ENCODE assay signal across 20 cellular contexts in the genomic region with DNA sequence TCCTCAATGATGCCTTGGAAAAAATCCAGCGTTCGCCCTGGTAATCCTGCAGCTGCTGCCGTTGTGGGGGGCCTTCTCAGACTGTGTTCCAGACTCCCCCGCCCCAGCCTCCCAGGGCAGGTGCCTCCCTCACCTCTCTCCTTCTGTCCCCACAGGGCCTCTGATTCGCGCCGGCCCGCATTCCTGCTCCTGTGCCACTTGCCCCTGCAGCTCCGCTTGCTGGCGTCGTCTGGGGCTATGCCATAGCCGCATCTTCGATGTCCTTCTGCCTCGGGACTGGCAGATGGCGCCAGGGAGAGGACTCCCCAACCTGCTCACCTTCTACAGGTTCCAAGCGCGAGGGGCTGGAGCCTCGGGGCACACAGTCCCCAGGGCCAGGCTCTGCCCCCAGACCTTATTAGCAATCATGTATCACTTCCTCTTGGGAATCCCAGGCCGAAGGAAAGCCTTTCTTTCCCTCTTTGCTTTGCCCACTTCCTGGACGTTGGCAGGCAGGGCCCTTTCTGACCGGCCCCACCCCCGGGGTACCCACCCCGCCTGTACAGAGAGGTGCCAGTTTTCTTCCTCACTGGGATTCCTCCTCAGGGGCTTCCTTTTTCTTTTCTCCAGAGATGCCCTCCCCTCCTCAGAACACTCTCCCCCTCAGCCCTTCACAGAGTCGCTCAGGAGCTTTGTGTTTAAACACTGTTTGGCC. TPM values are rescaled to one million over a fixed set of nuclear protein-coding genes. Genes with fewer than 3 reads are reported as not detected.
DNase-seq lines count a peak whose midpoint lies in the region; TF ChIP-seq lines count a peak whose summit lies in the region.
"Had no signal": no experiment of that assay in that cellular context is flagged by ENCODE, and none has a peak within 500 bp of the region (broad histone marks: within the 10 kb centered on the region; RNA-seq: fewer than 3 reads in every experiment).

No MANE protein-coding gene starts in this region.

- H3K36me3 Mint-ChIP-seq in activated CD4-positive, alpha-beta memory T cell treated with anti-CD3 and anti-CD28 coated beads for 36 hours = no peaks in the 10 kb centered on the region

- peaks cover 49% of the 10 kb centered on the region for H3K27me3 Mint-ChIP-seq in activated CD4-positive, alpha-beta memory T cell treated with anti-CD3 and anti-CD28 coated beads for 36 hours

- H3K36me3 ChIP-seq in BE2C (no peaks in the 10 kb centered on the region), GM23248 (ENCODE audit: low read depth) (no peaks in the 10 kb centered on the region), OCI-LY7 (ENCODE audit: insufficient read depth, low read length) (no peaks in the 10 kb centered on the region)
- H3K36me3 ChIP-seq: BLaER1, gastrocnemius medialis, right lobe of liver had no signal

- POLR2A ChIA-PET in OCI-LY7 (lab: Charles Lee) = no interaction called here
- POLR2A ChIA-PET in activated CD4-positive, alpha-beta memory T cell treated with anti-CD3 and anti-CD28 coated beads for 36 hours (lab: Charles Lee) = no interaction called here

- H3K4me3 ChIP-seq in BE2C (ENCODE audit: low read depth, low read length) = no peak overlapping the region
- no peak overlapping the region for H3K4me3 ChIP-seq in GM23248
- no peak overlapping the region for H3K4me3 ChIP-seq in OCI-LY7 (ENCODE audit: low read depth, low read length, poor library complexity, severe bottlenecking)
- no peak overlapping the region for H3K4me3 ChIP-seq in coronary artery
- H3K4me3 ChIP-seq: BLaER1, gastrocnemius medialis, right lobe of liver had no signal

- H2AFZ ChIP-seq in GM23248 = no peak overlapping the region
- H2AFZ ChIP-seq in OCI-LY7 (ENCODE audit: low read length) = no peak overlapping the region

- no peaks in the 10 kb centered on the region for H4K20me1 ChIP-seq in GM23248 (ENCODE audit: insufficient read depth)
- no peaks in the 10 kb centered on the region for H4K20me1 ChIP-seq in OCI-LY7 (ENCODE audit: insufficient read depth, low read length)
- H4K20me1 ChIP-seq: BLaER1 had no signal

- H3K9me2 ChIP-seq in GM23248 (ENCODE audit: insufficient read depth) (no peaks in the 10 kb centered on the region), OCI-LY7 (ENCODE audit: insufficient read depth, low read length) (no peaks in the 10 kb centered on the region)

- H3K79me2 ChIP-seq in GM23248 (ENCODE audit: insufficient read depth) = no peaks in the 10 kb centered on the region
- H3K79me2 ChIP-seq in OCI-LY7 (ENCODE audit: insufficient read depth, low read depth, low read length) = no peaks in the 10 kb centered on the region

- H3K4me3 Mint-ChIP-seq in activated CD4-positive, alpha-beta memory T cell treated with anti-CD3 and anti-CD28 coated beads for 36 hours = no peak overlapping the region
- H3K4me3 Mint-ChIP-seq: activated CD8-positive, alpha-beta T cell treated with anti-CD3 and anti-CD28 coated beads for 36 hours; nephron had no signal

- H3K4me2 ChIP-seq in GM23248 (ENCODE audit: unreplicated experiment) (no peak overlapping the region), OCI-LY7 (ENCODE audit: low read length) (no peak overlapping the region)
- H3K4me2 ChIP-seq: BLaER1 had no signal

- H3K9ac ChIP-seq in GM23248 = no peak overlapping the region
- H3K9ac ChIP-seq: BLaER1 had no signal

- BruUV-seq in OCI-LY7 (replicated peaks; lab: Mats Ljungman, UMichigan) = no TSS peak

- no peak for DNase-seq in BE2C
- DNase-seq in GM23248 = peak; percentile 19
- DNase-seq in left kidney (ENCODE audit: low read depth, low spot score) = peak; percentile 52
- DNase-seq in superior temporal gyrus (ENCODE audit: extremely low spot score) = no peak
- no peak for DNase-seq in OCI-LY7 (ENCODE audit: low spot score)
- no peak for DNase-seq in coronary artery (ENCODE audit: low spot score)
- no peak for DNase-seq in activated CD4-positive, alpha-beta memory T cell treated with anti-CD3 and anti-CD28 coated beads for 36 hours
- DNase-seq: activated CD8-positive, alpha-beta T cell treated with anti-CD3 and anti-CD28 coated beads for 36 hours; activated effector memory CD4-positive, alpha-beta T cell treated with anti-CD3 and anti-CD28 coated beads, Interleukin-2, amount 50 U/mL, for 16 hours; gastrocnemius medialis; left cardiac atrium; NCI-H2227 treated with DMSO at 0.1 percent for 48 hours; right lobe of liver; stimulated activated naive CD4-positive, alpha-beta T cell treated with Interleukin-2 at 50 U/mL for 16 hours; T1000 had no signal

- H3K27me3 ChIP-seq in BE2C (peaks cover 26% of the 10 kb centered on the region), GM23248 (replicated peaks; ENCODE audit: insufficient read depth) (peaks cover 18% of the 10 kb centered on the region)
- H3K27me3 ChIP-seq: BLaER1, right lobe of liver had no signal

- H3K4me1 ChIP-seq in BE2C (no peaks in the 10 kb centered on the region), GM23248 (ENCODE audit: insufficient read depth) (0 out of 2 replicates have a peak, but pooled peaks cover 3% of the 10 kb centered on the region), OCI-LY7 (ENCODE audit: insufficient read depth, low read length, poor library complexity, severe bottlenecking) (no peaks in the 10 kb centered on the region)
- H3K4me1 ChIP-seq: BLaER1, gastrocnemius medialis had no signal

- no peaks in the 10 kb centered on the region for H3F3A ChIP-seq in GM23248 (ENCODE audit: insufficient read depth)

- intact Hi-C loops in OCI-LY7 (cut with micrococcal nuclease; ENCODE audit: unreplicated experiment) = no loop called here
- intact Hi-C loops in activated CD4-positive, alpha-beta memory T cell treated with anti-CD3 and anti-CD28 coated beads for 36 hours (cut with micrococcal nuclease) = no loop called here

- H3K9me3 ChIP-seq in BE2C (no peaks in the 10 kb centered on the region), GM23248 (ENCODE audit: low read depth) (no peaks in the 10 kb centered on the region), OCI-LY7 (ENCODE audit: low read length) (no peaks in the 10 kb centered on the region)
- H3K9me3 ChIP-seq: BLaER1, gastrocnemius medialis, right lobe of liver had no signal

- in situ Hi-C loops in GM23248 (cut with MboI) = no loop called here

- CTCF ChIA-PET in OCI-LY7 (lab: Charles Lee; ENCODE audit: unreplicated experiment) = no interaction called here
- CTCF ChIA-PET in activated CD4-positive, alpha-beta memory T cell treated with anti-CD3 and anti-CD28 coated beads for 36 hours (lab: Charles Lee) = interaction anchor here (1.3 kb wide), 1 partner anchor 176 kb away, joined by 3 read pairs; no protein-coding TSS in a partner anchor

- no peaks in the 10 kb centered on the region for H3K4me1 Mint-ChIP-seq in activated CD4-positive, alpha-beta memory T cell treated with anti-CD3 and anti-CD28 coated beads for 36 hours (ENCODE audit: low read depth)
- H3K4me1 Mint-ChIP-seq: nephron had no signal

- H3K27ac Mint-ChIP-seq in activated CD4-positive, alpha-beta memory T cell treated with anti-CD3 and anti-CD28 coated beads for 36 hours = no peak overlapping the region
- H3K27ac Mint-ChIP-seq: activated CD8-positive, alpha-beta T cell treated with anti-CD3 and anti-CD28 coated beads for 36 hours; nephron had no signal

- H3K9me3 Mint-ChIP-seq in activated CD4-positive, alpha-beta memory T cell treated with anti-CD3 and anti-CD28 coated beads for 36 hours = peaks cover 13% of the 10 kb centered on the region

- TF ChIP-seq CTCF in BE2C (IDR thresholded peaks at IDR 0.05; ENCODE audit: low read depth, low read length) (peak; percentile 15; the same call in 1 of the 2 replicates), VCaP (conservative IDR thresholded peaks at IDR 0.05) (peak; percentile 51), OCI-LY7 (conservative IDR thresholded peaks at IDR 0.05; ENCODE audit: low read length) (no peak), coronary artery (IDR thresholded peaks at IDR 0.05) (no peak)

- H3K27ac ChIP-seq in GM23248 (no peak overlapping the region), VCaP (no peak overlapping the region), OCI-LY7 (ENCODE audit: low read depth, low read length, poor library complexity, severe bottlenecking) (no peak overlapping the region), coronary artery (no peak overlapping the region)
- H3K27ac ChIP-seq: BLaER1, gastrocnemius medialis, right lobe of liver had no signal

- WGBS in GM23248 (ENCODE audit: low coverage in 1 of 2, low lambda C conversion rate in 2 of 2, missing lambda C conversion rate in 2 of 2), 2 experiments = 20 to 21% methylated on average over 24 of the region's 24 CpGs

RNA-seq across cellular contexts. Expression of gene SPATA3, which starts 4.4 kb away (rescaled TPM):
- polyA plus RNA-seq in BE2C (2012; ENCODE audit: insufficient read depth, insufficient read length, low read depth) = not detected
- total RNA-seq in GM23248 (2014; rRNA removed; shearing (Covaris generic)) = not detected in 2 replicates
- polyA plus RNA-seq in GM23248 (2016; fragmentation: Nextera tagmentation; extraction: Ambion mirVana) = not detected in 2 replicates
- not detected in 2 replicates for total RNA-seq in OCI-LY7 (2014; rRNA removed; shearing (Covaris generic))
- total RNA-seq in OCI-LY7 (2022) = not detected in 2 replicates
- under 1 TPM; 0.24 to 0.53 TPM for total RNA-seq in activated CD4-positive, alpha-beta memory T cell treated with anti-CD3 and anti-CD28 coated beads for 36 hours
- total RNA-seq: G401, gastrocnemius medialis, left cardiac atrium, MCF 10A, right lobe of liver had no signal

RNA-seq across cellular contexts. Expression of gene C2orf72, which starts 37.0 kb away (rescaled TPM):
- not detected for polyA plus RNA-seq in BE2C (2012; ENCODE audit: insufficient read depth, insufficient read length, low read depth)
- total RNA-seq in GM23248 (2014; rRNA removed; shearing (Covaris generic)) = 0.11 TPM in 1 of 2 replicates, not detected in the other
- polyA plus RNA-seq in GM23248 (2016; fragmentation: Nextera tagmentation; extraction: Ambion mirVana) = not detected in 2 replicates
- not detected in 2 replicates for total RNA-seq in OCI-LY7 (2014; rRNA removed; shearing (Covaris generic))
- total RNA-seq in OCI-LY7 (2022) = not detected in 2 replicates
- under 1 TPM; 0.34 to 0.55 TPM for total RNA-seq in activated CD4-positive, alpha-beta memory T cell treated with anti-CD3 and anti-CD28 coated beads for 36 hours
- total RNA-seq: MCF 10A had no signal

RNA-seq across cellular contexts. Expression of gene PSMD1, which starts 56.3 kb away (rescaled TPM):
- polyA plus RNA-seq in BE2C (2012; ENCODE audit: insufficient read depth, insufficient read length, low read depth) = 77.9 TPM
- 92.4 and 102 TPM in 2 replicates for total RNA-seq in GM23248 (2014; rRNA removed; shearing (Covaris generic))
- polyA plus RNA-seq in GM23248 (2016; fragmentation: Nextera tagmentation; extraction: Ambion mirVana) = 103 and 106 TPM in 2 replicates
- 60.5 and 74.5 TPM in 2 replicates for total RNA-seq in OCI-LY7 (2014; rRNA removed; shearing (Covaris generic))
- 81.2 and 105 TPM in 2 replicates for total RNA-seq in OCI-LY7 (2022)
- 100 to 1,000 TPM; 116 TPM for total RNA-seq in activated CD4-positive, alpha-beta memory T cell treated with anti-CD3 and anti-CD28 coated beads for 36 hours

Comparison
In these comparisons a context has a peak if more than half of its experiments do, and no peak if none do; other contexts are left out.
1. DNase-seq: peak in GM23248 (single experiment) and left kidney (single experiment); none in BE2C (single experiment), superior temporal gyrus (single experiment), OCI-LY7 (single experiment), coronary artery (single experiment) and activated CD4-positive, alpha-beta memory T cell treated with anti-CD3 and anti-CD28 coated beads for 36 hours (single experiment).
2. CTCF ChIP-seq: peak in BE2C (single experiment) and VCaP (single experiment); none in OCI-LY7 (single experiment) and coronary artery (single experiment).